Comparison of ENCODE assay signal across 1 cellular context in the genomic region with DNA sequence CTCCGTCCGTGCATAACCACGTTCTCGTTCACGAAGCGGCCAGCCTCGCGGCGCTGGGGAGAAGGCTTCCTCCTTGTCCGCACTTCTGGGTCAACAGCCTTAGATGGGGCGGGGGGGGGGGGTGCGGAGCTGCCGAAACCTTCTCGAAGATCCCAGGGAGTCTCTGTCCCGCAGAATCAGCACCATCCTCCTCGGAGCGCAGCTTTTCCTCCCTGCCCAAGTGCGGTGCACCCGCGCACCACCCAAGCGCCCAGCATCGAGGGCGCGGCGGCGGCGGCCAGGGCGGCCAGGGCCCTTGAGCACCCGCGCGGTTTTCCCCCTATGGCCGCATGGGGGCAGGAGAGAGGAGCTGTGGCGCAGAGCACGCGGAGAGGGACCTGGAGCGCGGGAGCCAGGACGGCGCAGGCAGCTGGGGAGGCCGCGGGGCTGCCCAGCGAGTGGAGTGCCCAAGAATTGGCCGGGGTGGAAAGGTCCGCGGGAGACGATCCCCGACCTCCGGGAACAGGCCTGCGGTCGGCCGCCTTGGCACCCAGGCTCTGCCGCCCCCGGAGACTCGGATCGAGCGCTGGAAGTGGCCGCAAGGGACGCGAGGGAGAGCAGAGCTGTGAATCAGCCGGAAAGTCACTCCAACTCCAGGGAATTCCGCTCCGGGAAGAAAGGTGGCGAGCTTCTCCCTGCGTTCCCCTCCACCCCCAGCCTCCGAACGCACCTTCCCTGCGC.
TF ChIP-seq lines count a peak whose summit lies in the region.

No MANE protein-coding gene starts in this region.

TF ChIP-seq in K562, 482 proteins besides CTCF, POLR2A, EP300 and RAD21 (continued from another document and continues in another):
- TF ChIP-seq, protein P1, sequence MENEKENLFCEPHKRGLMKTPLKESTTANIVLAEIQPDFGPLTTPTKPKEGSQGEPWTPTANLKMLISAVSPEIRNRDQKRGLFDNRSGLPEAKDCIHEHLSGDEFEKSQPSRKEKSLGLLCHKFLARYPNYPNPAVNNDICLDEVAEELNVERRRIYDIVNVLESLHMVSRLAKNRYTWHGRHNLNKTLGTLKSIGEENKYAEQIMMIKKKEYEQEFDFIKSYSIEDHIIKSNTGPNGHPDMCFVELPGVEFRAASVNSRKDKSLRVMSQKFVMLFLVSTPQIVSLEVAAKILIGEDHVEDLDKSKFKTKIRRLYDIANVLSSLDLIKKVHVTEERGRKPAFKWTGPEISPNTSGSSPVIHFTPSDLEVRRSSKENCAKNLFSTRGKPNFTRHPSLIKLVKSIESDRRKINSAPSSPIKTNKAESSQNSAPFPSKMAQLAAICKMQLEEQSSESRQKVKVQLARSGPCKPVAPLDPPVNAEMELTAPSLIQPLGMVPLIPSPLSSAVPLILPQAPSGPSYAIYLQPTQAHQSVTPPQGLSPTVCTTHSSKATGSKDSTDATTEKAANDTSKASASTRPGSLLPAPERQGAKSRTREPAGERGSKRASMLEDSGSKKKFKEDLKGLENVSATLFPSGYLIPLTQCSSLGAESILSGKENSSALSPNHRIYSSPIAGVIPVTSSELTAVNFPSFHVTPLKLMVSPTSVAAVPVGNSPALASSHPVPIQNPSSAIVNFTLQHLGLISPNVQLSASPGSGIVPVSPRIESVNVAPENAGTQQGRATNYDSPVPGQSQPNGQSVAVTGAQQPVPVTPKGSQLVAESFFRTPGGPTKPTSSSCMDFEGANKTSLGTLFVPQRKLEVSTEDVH (IDR thresholded peaks at IDR 0.05; ENCODE audit: low read depth, partially characterized antibody): no peak
- TF ChIP-seq PCBP2 (IDR thresholded peaks at IDR 0.05; ENCODE audit: low read depth, low read length, poor library complexity, severe bottlenecking): no peak
- TF ChIP-seq, protein P2, sequence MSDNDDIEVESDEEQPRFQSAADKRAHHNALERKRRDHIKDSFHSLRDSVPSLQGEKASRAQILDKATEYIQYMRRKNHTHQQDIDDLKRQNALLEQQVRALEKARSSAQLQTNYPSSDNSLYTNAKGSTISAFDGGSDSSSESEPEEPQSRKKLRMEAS (CRISPR knock-in tag; IDR thresholded peaks at IDR 0.05): peak; percentile 95
- TF ChIP-seq CHD4 (IDR thresholded peaks at IDR 0.05; ENCODE audit: insufficient read depth, insufficient replicate concordance, low read depth, low read length, poor library complexity, severe bottlenecking): no peak
- TF ChIP-seq, protein P3, sequence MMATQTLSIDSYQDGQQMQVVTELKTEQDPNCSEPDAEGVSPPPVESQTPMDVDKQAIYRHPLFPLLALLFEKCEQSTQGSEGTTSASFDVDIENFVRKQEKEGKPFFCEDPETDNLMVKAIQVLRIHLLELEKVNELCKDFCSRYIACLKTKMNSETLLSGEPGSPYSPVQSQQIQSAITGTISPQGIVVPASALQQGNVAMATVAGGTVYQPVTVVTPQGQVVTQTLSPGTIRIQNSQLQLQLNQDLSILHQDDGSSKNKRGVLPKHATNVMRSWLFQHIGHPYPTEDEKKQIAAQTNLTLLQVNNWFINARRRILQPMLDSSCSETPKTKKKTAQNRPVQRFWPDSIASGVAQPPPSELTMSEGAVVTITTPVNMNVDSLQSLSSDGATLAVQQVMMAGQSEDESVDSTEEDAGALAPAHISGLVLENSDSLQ (IDR thresholded peaks at IDR 0.05): no peak
- TF ChIP-seq ZNF444 (CRISPR knock-in tag; IDR thresholded peaks at IDR 0.05): no peak
- no peak for TF ChIP-seq ZNF124 (CRISPR knock-in tag; IDR thresholded peaks at IDR 0.05)
- TF ChIP-seq ILF3 (IDR thresholded peaks at IDR 0.05; ENCODE audit: borderline replicate concordance): no peak
- TF ChIP-seq CBX5 (IDR thresholded peaks at IDR 0.05; ENCODE audit: borderline replicate concordance, low read depth): no peak
- TF ChIP-seq, protein P4, sequence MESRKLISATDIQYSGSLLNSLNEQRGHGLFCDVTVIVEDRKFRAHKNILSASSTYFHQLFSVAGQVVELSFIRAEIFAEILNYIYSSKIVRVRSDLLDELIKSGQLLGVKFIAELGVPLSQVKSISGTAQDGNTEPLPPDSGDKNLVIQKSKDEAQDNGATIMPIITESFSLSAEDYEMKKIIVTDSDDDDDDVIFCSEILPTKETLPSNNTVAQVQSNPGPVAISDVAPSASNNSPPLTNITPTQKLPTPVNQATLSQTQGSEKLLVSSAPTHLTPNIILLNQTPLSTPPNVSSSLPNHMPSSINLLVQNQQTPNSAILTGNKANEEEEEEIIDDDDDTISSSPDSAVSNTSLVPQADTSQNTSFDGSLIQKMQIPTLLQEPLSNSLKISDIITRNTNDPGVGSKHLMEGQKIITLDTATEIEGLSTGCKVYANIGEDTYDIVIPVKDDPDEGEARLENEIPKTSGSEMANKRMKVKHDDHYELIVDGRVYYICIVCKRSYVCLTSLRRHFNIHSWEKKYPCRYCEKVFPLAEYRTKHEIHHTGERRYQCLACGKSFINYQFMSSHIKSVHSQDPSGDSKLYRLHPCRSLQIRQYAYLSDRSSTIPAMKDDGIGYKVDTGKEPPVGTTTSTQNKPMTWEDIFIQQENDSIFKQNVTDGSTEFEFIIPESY (CRISPR knock-in tag; IDR thresholded peaks at IDR 0.05): peak; percentile 71
- no peak for TF ChIP-seq ZNF695 (CRISPR knock-in tag; IDR thresholded peaks at IDR 0.05)
- TF ChIP-seq ZKSCAN1 (IDR thresholded peaks at IDR 0.05; ENCODE audit: low read depth, low read length): no peak
- no peak for TF ChIP-seq ADNP (tag; IDR thresholded peaks at IDR 0.05)
- TF ChIP-seq, protein P5, sequence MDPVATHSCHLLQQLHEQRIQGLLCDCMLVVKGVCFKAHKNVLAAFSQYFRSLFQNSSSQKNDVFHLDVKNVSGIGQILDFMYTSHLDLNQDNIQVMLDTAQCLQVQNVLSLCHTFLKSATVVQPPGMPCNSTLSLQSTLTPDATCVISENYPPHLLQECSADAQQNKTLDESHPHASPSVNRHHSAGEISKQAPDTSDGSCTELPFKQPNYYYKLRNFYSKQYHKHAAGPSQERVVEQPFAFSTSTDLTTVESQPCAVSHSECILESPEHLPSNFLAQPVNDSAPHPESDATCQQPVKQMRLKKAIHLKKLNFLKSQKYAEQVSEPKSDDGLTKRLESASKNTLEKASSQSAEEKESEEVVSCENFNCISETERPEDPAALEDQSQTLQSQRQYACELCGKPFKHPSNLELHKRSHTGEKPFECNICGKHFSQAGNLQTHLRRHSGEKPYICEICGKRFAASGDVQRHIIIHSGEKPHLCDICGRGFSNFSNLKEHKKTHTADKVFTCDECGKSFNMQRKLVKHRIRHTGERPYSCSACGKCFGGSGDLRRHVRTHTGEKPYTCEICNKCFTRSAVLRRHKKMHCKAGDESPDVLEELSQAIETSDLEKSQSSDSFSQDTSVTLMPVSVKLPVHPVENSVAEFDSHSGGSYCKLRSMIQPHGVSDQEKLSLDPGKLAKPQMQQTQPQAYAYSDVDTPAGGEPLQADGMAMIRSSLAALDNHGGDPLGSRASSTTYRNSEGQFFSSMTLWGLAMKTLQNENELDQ (CRISPR knock-in tag; IDR thresholded peaks at IDR 0.05; ENCODE audit: borderline replicate concordance): no peak
- peak in 1 of 2 experiments; percentile 73; a peak in 1 of 3 replicates for TF ChIP-seq CBX3 (IDR thresholded peaks at IDR 0.05; ENCODE audit: borderline replicate concordance in 1 of 2, low read length in 2 of 2)
- TF ChIP-seq, protein P6, sequence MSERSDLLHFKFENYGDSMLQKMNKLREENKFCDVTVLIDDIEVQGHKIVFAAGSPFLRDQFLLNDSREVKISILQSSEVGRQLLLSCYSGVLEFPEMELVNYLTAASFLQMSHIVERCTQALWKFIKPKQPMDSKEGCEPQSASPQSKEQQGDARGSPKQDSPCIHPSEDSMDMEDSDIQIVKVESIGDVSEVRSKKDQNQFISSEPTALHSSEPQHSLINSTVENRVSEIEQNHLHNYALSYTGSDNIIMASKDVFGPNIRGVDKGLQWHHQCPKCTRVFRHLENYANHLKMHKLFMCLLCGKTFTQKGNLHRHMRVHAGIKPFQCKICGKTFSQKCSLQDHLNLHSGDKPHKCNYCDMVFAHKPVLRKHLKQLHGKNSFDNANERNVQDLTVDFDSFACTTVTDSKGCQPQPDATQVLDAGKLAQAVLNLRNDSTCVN (CRISPR knock-in tag; IDR thresholded peaks at IDR 0.05): no peak
- no peak for TF ChIP-seq BMI1 (IDR thresholded peaks at IDR 0.05; ENCODE audit: low read length)
- peak; percentile 86 for TF ChIP-seq LCOR (CRISPR knock-in tag; IDR thresholded peaks at IDR 0.05)
- no peak for TF ChIP-seq TEAD4 (IDR thresholded peaks at IDR 0.05; ENCODE audit: low read length)
- TF ChIP-seq TEAD4 (CRISPR knock-in tag; IDR thresholded peaks at IDR 0.05; ENCODE audit: borderline replicate concordance): no peak
- TF ChIP-seq, protein P7, sequence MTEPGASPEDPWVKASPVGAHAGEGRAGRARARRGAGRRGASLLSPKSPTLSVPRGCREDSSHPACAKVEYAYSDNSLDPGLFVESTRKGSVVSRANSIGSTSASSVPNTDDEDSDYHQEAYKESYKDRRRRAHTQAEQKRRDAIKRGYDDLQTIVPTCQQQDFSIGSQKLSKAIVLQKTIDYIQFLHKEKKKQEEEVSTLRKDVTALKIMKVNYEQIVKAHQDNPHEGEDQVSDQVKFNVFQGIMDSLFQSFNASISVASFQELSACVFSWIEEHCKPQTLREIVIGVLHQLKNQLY (CRISPR knock-in tag; conservative IDR thresholded peaks at IDR 0.05): no peak
- TF ChIP-seq ELF2 (CRISPR knock-in tag; IDR thresholded peaks at IDR 0.05): no peak
- TF ChIP-seq NFXL1 (CRISPR knock-in tag; IDR thresholded peaks at IDR 0.05): no peak
- no peak for TF ChIP-seq NBN (IDR thresholded peaks at IDR 0.05; ENCODE audit: low read depth)
- TF ChIP-seq HNRNPL (IDR thresholded peaks at IDR 0.05; ENCODE audit: low read depth, low read length): peak; percentile 39; the same call in 1 of the 2 replicates
- TF ChIP-seq, protein P8, sequence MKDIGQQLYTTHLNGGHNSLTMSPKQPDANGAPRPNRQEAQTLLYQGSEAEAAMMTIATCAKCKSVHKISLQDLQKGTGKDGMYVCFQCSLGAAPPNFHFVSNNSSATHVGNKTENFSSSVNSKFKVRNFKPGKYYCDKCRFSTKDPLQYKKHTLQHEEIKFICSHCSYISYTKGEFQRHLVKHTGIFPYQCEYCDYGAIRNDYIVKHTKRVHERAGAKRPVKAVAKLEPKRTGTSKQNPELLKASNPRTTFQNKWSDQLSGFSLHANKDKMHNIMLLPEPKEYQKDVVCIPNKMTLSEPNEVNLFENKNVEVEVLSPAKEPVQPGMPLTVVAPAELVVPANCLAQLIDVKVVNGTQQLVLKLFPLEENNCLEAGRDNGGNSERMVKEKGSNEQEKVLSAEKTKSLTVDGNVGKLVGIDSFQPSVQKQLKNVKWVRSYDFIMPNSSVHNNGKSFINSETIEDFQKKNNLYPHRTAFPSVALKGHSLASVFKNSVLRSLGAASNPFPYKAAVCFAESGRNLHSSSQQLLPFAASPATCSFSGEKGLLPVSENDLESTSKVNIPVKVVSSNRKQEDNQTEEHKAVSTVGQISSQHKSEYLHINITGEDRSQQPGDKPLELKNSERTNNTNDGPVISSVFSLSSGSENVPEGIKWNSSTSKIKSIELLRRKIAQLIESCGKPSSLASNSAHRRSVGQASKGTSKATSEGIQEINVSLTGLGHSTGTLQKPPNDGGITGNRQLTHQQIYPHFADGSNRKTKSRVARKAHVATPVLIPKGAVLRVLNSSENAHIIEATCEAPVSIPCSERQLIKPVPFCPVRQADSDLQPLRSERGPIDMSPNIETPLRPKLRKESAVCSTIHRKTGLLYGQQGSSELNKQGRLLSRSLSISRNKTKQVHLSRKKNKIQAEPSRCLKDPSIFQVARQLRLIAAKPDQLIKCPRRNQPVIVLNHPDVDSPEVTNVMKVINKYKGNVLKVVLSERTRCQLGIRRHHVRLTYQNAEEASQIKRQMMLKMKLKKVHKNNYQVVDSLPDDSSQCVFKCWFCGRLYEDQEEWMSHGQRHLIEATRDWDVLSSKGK (CRISPR knock-in tag; IDR thresholded peaks at IDR 0.05): no peak
- TF ChIP-seq GATA2 (CRISPR knock-in tag; IDR thresholded peaks at IDR 0.05): no peak
- TF ChIP-seq, protein P9, sequence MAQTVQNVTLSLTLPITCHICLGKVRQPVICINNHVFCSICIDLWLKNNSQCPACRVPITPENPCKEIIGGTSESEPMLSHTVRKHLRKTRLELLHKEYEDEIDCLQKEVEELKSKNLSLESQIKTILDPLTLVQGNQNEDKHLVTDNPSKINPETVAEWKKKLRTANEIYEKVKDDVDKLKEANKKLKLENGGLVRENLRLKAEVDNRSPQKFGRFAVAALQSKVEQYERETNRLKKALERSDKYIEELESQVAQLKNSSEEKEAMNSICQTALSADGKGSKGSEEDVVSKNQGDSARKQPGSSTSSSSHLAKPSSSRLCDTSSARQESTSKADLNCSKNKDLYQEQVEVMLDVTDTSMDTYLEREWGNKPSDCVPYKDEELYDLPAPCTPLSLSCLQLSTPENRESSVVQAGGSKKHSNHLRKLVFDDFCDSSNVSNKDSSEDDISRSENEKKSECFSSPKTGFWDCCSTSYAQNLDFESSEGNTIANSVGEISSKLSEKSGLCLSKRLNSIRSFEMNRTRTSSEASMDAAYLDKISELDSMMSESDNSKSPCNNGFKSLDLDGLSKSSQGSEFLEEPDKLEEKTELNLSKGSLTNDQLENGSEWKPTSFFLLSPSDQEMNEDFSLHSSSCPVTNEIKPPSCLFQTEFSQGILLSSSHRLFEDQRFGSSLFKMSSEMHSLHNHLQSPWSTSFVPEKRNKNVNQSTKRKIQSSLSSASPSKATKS (CRISPR knock-in tag; IDR thresholded peaks at IDR 0.05): no peak
- TF ChIP-seq ZNF197 (CRISPR knock-in tag; IDR thresholded peaks at IDR 0.05; ENCODE audit: low read depth): no peak
- TF ChIP-seq ZNF561 (CRISPR knock-in tag; conservative IDR thresholded peaks at IDR 0.05): no peak
- TF ChIP-seq SRSF1 (IDR thresholded peaks at IDR 0.05; ENCODE audit: low read depth, low read length): no peak
- TF ChIP-seq POLR2B (IDR thresholded peaks at IDR 0.05; ENCODE audit: low read depth, partially characterized antibody): no peak
- TF ChIP-seq HDAC2 (IDR thresholded peaks at IDR 0.05): no peak
- TF ChIP-seq PCBP1 (IDR thresholded peaks at IDR 0.05; ENCODE audit: low read depth, low read length, poor library complexity, severe bottlenecking): peak; percentile 83
- peak; percentile 29 for TF ChIP-seq HNRNPLL (IDR thresholded peaks at IDR 0.05; ENCODE audit: low read depth, low read length, poor library complexity, severe bottlenecking)
- TF ChIP-seq SLC30A9 (CRISPR knock-in tag; IDR thresholded peaks at IDR 0.05): no peak
